In genomic region chrX:153948002-153948466, GRCh38 we compare ENCODE assay signal across 1 cellular context.
TF ChIP-seq lines count a peak whose summit lies in the region.

No MANE protein-coding gene starts in this region.

TF ChIP-seq in HepG2, 621 proteins besides CTCF, POLR2A, EP300 and RAD21 (continued from another document):
- TF ChIP-seq ATF3 (CRISPR knock-in tag; IDR thresholded peaks at IDR 0.05) = no peak
- peak; percentile 41; the same call in 1 of the 2 replicates for TF ChIP-seq HDAC2 (CRISPR knock-in tag; IDR thresholded peaks at IDR 0.05)
- no peak for TF ChIP-seq ZBTB10 (CRISPR knock-in tag; IDR thresholded peaks at IDR 0.05; ENCODE audit: borderline replicate concordance)
- peak; percentile 44; the same call in 1 of the 2 replicates for TF ChIP-seq HOXA3 (CRISPR knock-in tag; IDR thresholded peaks at IDR 0.05)
- peak; percentile 56; the same call in 1 of the 2 replicates for TF ChIP-seq PRDM15 (CRISPR knock-in tag; IDR thresholded peaks at IDR 0.05)
- TF ChIP-seq KLF13 (CRISPR knock-in tag; IDR thresholded peaks at IDR 0.05) = no peak
- peak; percentile 52; the same call in 1 of the 2 replicates for TF ChIP-seq PAXIP1 (CRISPR knock-in tag; conservative IDR thresholded peaks at IDR 0.05)
- 0 out of 2 replicates have a peak, but pooled peaks have one; percentile 55 for TF ChIP-seq ZMYM2 (CRISPR knock-in tag; IDR thresholded peaks at IDR 0.05)
- no peak for TF ChIP-seq ZNF326 (CRISPR knock-in tag; IDR thresholded peaks at IDR 0.05; ENCODE audit: borderline replicate concordance)
- TF ChIP-seq MEIS2 (CRISPR knock-in tag; IDR thresholded peaks at IDR 0.05) = no peak
- 0 out of 2 replicates have a peak, but pooled peaks have one; percentile 4 for TF ChIP-seq ZFP90 (CRISPR knock-in tag; IDR thresholded peaks at IDR 0.05; ENCODE audit: borderline replicate concordance)
- TF ChIP-seq ZFY (CRISPR knock-in tag; IDR thresholded peaks at IDR 0.05) = peak; percentile 23; the same call in 1 of the 2 replicates
- TF ChIP-seq ZGPAT (CRISPR knock-in tag; IDR thresholded peaks at IDR 0.05) = no peak
- TF ChIP-seq RXRB (CRISPR knock-in tag; IDR thresholded peaks at IDR 0.05; ENCODE audit: borderline replicate concordance) = 0 out of 2 replicates have a peak, but pooled peaks have one; percentile 26
- TF ChIP-seq TFDP1 (CRISPR knock-in tag; IDR thresholded peaks at IDR 0.05; ENCODE audit: borderline replicate concordance) = peak; percentile 86; the same call in 1 of the 2 replicates
- TF ChIP-seq ZNF430 (CRISPR knock-in tag; IDR thresholded peaks at IDR 0.05) = peak; percentile 26; the same call in 1 of the 2 replicates
- peak; percentile 73 for TF ChIP-seq NR2C2 (CRISPR knock-in tag; IDR thresholded peaks at IDR 0.05; ENCODE audit: borderline replicate concordance)
- TF ChIP-seq SOX5 (CRISPR knock-in tag; IDR thresholded peaks at IDR 0.05; ENCODE audit: borderline replicate concordance) = peak; percentile 57; the same call in 1 of the 2 replicates
- no peak for TF ChIP-seq GLMP (CRISPR knock-in tag; IDR thresholded peaks at IDR 0.05; ENCODE audit: borderline replicate concordance)
- TF ChIP-seq NR2F6 (IDR thresholded peaks at IDR 0.05) = peak; percentile 86
- peak; percentile 88 for TF ChIP-seq NR2F6 (CRISPR knock-in tag; IDR thresholded peaks at IDR 0.05)
- no peak; the same call in 1 of the 2 replicates for TF ChIP-seq ZNF552 (CRISPR knock-in tag; IDR thresholded peaks at IDR 0.05; ENCODE audit: borderline replicate concordance)
- no peak for TF ChIP-seq ZBTB8A (CRISPR knock-in tag; IDR thresholded peaks at IDR 0.05; ENCODE audit: borderline replicate concordance, low read depth)
- 0 out of 2 replicates have a peak, but pooled peaks have one; percentile 29 for TF ChIP-seq HNRNPL (IDR thresholded peaks at IDR 0.05; ENCODE audit: low read depth, low read length)
- peak; percentile 59 for TF ChIP-seq ZFX (CRISPR knock-in tag; IDR thresholded peaks at IDR 0.05; ENCODE audit: low read depth)
- peak; percentile 22; the same call in 1 of the 2 replicates for TF ChIP-seq MED1 (CRISPR knock-in tag; IDR thresholded peaks at IDR 0.05)
- TF ChIP-seq ARID5B (CRISPR knock-in tag; IDR thresholded peaks at IDR 0.05) = 0 out of 2 replicates have a peak, but pooled peaks have one; percentile 22
